In genomic region chr11:11416502-11416901, GRCh38 we compare ENCODE assay signal across 9 cellular contexts.
A peak's percentile ranks its signal among the peaks of the same experiment; 100 is the strongest.
DNase-seq lines count a peak whose midpoint lies in the region; ATAC-seq and TF ChIP-seq lines count a peak whose summit lies in the region.
"Had no signal": no experiment of that assay in that cellular context is flagged by ENCODE, and none has a peak within 500 bp of the region (broad histone marks: within the 10 kb centered on the region; RNA-seq: fewer than 3 reads in every experiment).

No MANE protein-coding gene starts in this region.

- H3K27ac Mint-ChIP-seq in activated naive CD8-positive, alpha-beta T cell treated with anti-CD3 and anti-CD28 coated beads, Interleukin-2, amount 50 U/mL, for 24 hours: no peak overlapping the region
- no peak overlapping the region for H3K27ac Mint-ChIP-seq in activated naive CD8-positive, alpha-beta T cell treated with anti-CD3 and anti-CD28 coated beads for 36 hours

- POLR2A ChIA-PET in GM10248 (lab: Yijun Ruan, JAX): no interaction called here

- peaks cover 0 to 7% (median 0%) of the 10 kb centered on the region in 9 donors for H3K36me3 ChIP-seq in heart right ventricle
- H3K36me3 ChIP-seq in tibial artery: no peaks in the 10 kb centered on the region

- H3K36me3 Mint-ChIP-seq in activated naive CD8-positive, alpha-beta T cell treated with anti-CD3 and anti-CD28 coated beads, Interleukin-2, amount 50 U/mL, for 24 hours (ENCODE audit: low read depth): no peaks in the 10 kb centered on the region
- no peaks in the 10 kb centered on the region for H3K36me3 Mint-ChIP-seq in activated naive CD8-positive, alpha-beta T cell treated with anti-CD3 and anti-CD28 coated beads for 36 hours

- H3K4me3 Mint-ChIP-seq in activated naive CD8-positive, alpha-beta T cell treated with anti-CD3 and anti-CD28 coated beads, Interleukin-2, amount 50 U/mL, for 24 hours: no peak overlapping the region
- no peak overlapping the region for H3K4me3 Mint-ChIP-seq in activated naive CD8-positive, alpha-beta T cell treated with anti-CD3 and anti-CD28 coated beads for 36 hours

- ATAC-seq in activated naive CD8-positive, alpha-beta T cell treated with anti-CD3 and anti-CD28 coated beads, Interleukin-2, amount 50 U/mL, for 24 hours: no peak
- peak; percentile 43 for ATAC-seq in SK-N-SH treated with all-trans-retinoic acid at 6 μM for 48 hours
- peak in 5 of 8 donors; percentile 10 to 61 (median 41) for ATAC-seq in heart right ventricle

- no peak overlapping the region for H3K4me3 ChIP-seq in heart right ventricle
- no peak overlapping the region for H3K4me3 ChIP-seq in tibial artery
- H3K4me3 ChIP-seq: lung had no signal

- intact Hi-C loops in heart right ventricle (cut with DNase I) (loop anchor here in 1 of 10 donors (10.0 kb wide), 1 partner anchor 368 kb away; no protein-coding TSS in a partner anchor), tibial artery (cut with DNase I; ENCODE audit: low total_unique reads) (loop anchor here (10.0 kb wide), 1 partner anchor 108 kb away; no protein-coding TSS in a partner anchor)

- TF ChIP-seq CTCF in heart right ventricle (IDR thresholded peaks at IDR 0.05) (no peak), tibial artery (IDR thresholded peaks at IDR 0.05) (no peak), GM10248 (IDR thresholded peaks at IDR 0.05; ENCODE audit: control extremely low read depth, extremely low read depth, low read depth, missing control alignments) (no peak)

- H3K27me3 Mint-ChIP-seq in activated naive CD8-positive, alpha-beta T cell treated with anti-CD3 and anti-CD28 coated beads, Interleukin-2, amount 50 U/mL, for 24 hours: peaks cover 27% of the 10 kb centered on the region
- H3K27me3 Mint-ChIP-seq in activated naive CD8-positive, alpha-beta T cell treated with anti-CD3 and anti-CD28 coated beads for 36 hours: peaks cover 15% of the 10 kb centered on the region

- H3K27ac ChIP-seq in heart right ventricle (no peak overlapping the region), tibial artery (peak overlapping the region; percentile 76 to 77)

- peaks cover 0 to 50% (median 0%) of the 10 kb centered on the region in 7 donors for H3K27me3 ChIP-seq in heart right ventricle
- H3K27me3 ChIP-seq in tibial artery: no peaks in the 10 kb centered on the region

- H3K4me1 Mint-ChIP-seq in activated naive CD8-positive, alpha-beta T cell treated with anti-CD3 and anti-CD28 coated beads, Interleukin-2, amount 50 U/mL, for 24 hours: peaks cover 4% of the 10 kb centered on the region
- H3K4me1 Mint-ChIP-seq in activated naive CD8-positive, alpha-beta T cell treated with anti-CD3 and anti-CD28 coated beads for 36 hours: peaks cover 2% of the 10 kb centered on the region

- WGBS in heart right ventricle, 2 donors: 76% methylated on average over 5 of the region's 5 CpGs

- H3K9me3 Mint-ChIP-seq in activated naive CD8-positive, alpha-beta T cell treated with anti-CD3 and anti-CD28 coated beads, Interleukin-2, amount 50 U/mL, for 24 hours: no peaks in the 10 kb centered on the region
- H3K9me3 Mint-ChIP-seq in activated naive CD8-positive, alpha-beta T cell treated with anti-CD3 and anti-CD28 coated beads for 36 hours: no peaks in the 10 kb centered on the region

- peak; percentile 3 for DNase-seq in activated naive CD8-positive, alpha-beta T cell treated with anti-CD3 and anti-CD28 coated beads, Interleukin-2, amount 50 U/mL, for 24 hours
- DNase-seq in activated naive CD8-positive, alpha-beta T cell treated with anti-CD3 and anti-CD28 coated beads for 36 hours: no peak
- no peak for DNase-seq in heart right ventricle
- peak in 1 of 2 donors; percentile 54 for DNase-seq in tibial artery
- DNase-seq in GM10248 (ENCODE audit: extremely low spot score): no peak
- no peak for DNase-seq in HPDE6-E6E7 (ENCODE audit: extremely low spot score)
- DNase-seq in D341Med (ENCODE audit: low spot score): no peak

- H3K9me3 ChIP-seq in heart right ventricle (no peaks in the 10 kb centered on the region), tibial artery (no peaks in the 10 kb centered on the region)

- CTCF ChIA-PET in GM10248 (lab: Yijun Ruan, JAX): interaction anchor here (1.0 to 1.6 kb wide), 3 partner anchors 11 to 15 kb away, joined by 3 to 5 read pairs (median 5); no protein-coding TSS in a partner anchor

- H3K4me1 ChIP-seq in heart right ventricle: peaks cover 6 to 50% (median 32%) of the 10 kb centered on the region in 9 donors
- peaks cover 0 to 33% (median 28%) of the 10 kb centered on the region in 4 donors for H3K4me1 ChIP-seq in tibial artery

TF ChIP-seq in SK-N-SH treated with all-trans-retinoic acid at 6 μM for 48 hours, 23 proteins besides CTCF, POLR2A, EP300 and RAD21:
- TF ChIP-seq TOX (CRISPR knock-in tag; IDR thresholded peaks at IDR 0.05; ENCODE audit: borderline replicate concordance): no peak
- TF ChIP-seq TCF4 (CRISPR knock-in tag; IDR thresholded peaks at IDR 0.05; ENCODE audit: borderline replicate concordance): no peak
- TF ChIP-seq GLIS3 (CRISPR knock-in tag; IDR thresholded peaks at IDR 0.05): no peak
- TF ChIP-seq PATZ1 (CRISPR knock-in tag; IDR thresholded peaks at IDR 0.05; ENCODE audit: borderline replicate concordance): no peak
- no peak for TF ChIP-seq PPARA (CRISPR knock-in tag; IDR thresholded peaks at IDR 0.05; ENCODE audit: borderline replicate concordance)
- TF ChIP-seq CSRNP3 (CRISPR knock-in tag; IDR thresholded peaks at IDR 0.05): no peak
- TF ChIP-seq ZNF8 (CRISPR knock-in tag; IDR thresholded peaks at IDR 0.05): no peak
- TF ChIP-seq CREB5 (CRISPR knock-in tag; IDR thresholded peaks at IDR 0.05; ENCODE audit: low read depth): no peak
- TF ChIP-seq TSHZ2 (CRISPR knock-in tag; IDR thresholded peaks at IDR 0.05): no peak
- no peak for TF ChIP-seq SNAI2 (CRISPR knock-in tag; IDR thresholded peaks at IDR 0.05)
- TF ChIP-seq BACH2 (CRISPR knock-in tag; IDR thresholded peaks at IDR 0.05; ENCODE audit: borderline replicate concordance): no peak

Comparison
In these comparisons a context has a peak if more than half of its experiments do, and no peak if none do; other contexts are left out.
1. H3K27ac ChIP-seq: peak in tibial artery (2 of 2); none in heart right ventricle (0 of 10).